In the genomic region with DNA sequence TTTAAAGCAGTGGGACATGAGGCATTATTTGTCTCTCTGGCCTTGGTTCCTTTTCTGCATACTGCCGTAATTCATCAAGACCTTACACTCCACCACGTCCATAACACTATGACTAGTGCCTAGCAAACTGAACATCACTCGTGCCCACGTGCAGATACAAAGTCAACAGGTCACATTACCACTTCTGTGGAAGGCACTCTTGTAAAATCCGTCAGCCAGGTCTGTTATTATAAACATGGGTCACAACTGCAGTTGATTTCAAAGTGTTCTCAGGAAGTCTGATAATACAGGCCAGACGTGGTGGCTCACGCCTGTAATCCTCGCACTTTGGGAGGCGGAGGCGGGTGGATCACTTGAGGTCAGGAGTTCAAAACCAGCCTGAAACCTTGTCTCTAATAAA, we compare ENCODE assay signal across 35 cellular contexts. TPM values are rescaled to one million over a fixed set of nuclear protein-coding genes. Genes with fewer than 3 reads are reported as not detected.
"Had no signal": no experiment of that assay in that cellular context is flagged by ENCODE, and none has a peak within 500 bp of the region (broad histone marks: within the 10 kb centered on the region; RNA-seq: fewer than 3 reads in every experiment).

No MANE protein-coding gene starts in this region.

- DNase-seq: activated B cell treated with CpG ODN at 0.5 μM for 24 hours; activated CD4-positive, alpha-beta memory T cell treated with anti-CD3 and anti-CD28 coated beads for 36 hours; activated CD4-positive, alpha-beta T cell treated with anti-CD3 and anti-CD28 coated beads for 4 hours; activated CD4-positive, alpha-beta T cell treated with anti-CD3 and anti-CD28 coated beads, Interleukin-2, amount 10 ng/mL, durations not matched to agents 24 days and 14 days; activated CD4-positive, alpha-beta T cell treated with anti-CD3 and anti-CD28 coated beads, Interleukin-2, amount 50 U/mL, for 1 hour; activated CD4-positive, alpha-beta T cell treated with anti-CD3 and anti-CD28 coated beads, Interleukin-2, amount 50 U/mL, for 4 hours; activated CD4-positive, CD25-positive, alpha-beta regulatory T cell treated with anti-CD3 and anti-CD28 coated beads, Interleukin-2, amount 50 U/mL, for 72 hours; activated CD8-positive, alpha-beta memory T cell treated with anti-CD3 and anti-CD28 coated beads, Interleukin-2, amount 50 U/mL, for 4 hours; activated CD8-positive, alpha-beta T cell treated with anti-CD3 and anti-CD28 coated beads for 36 hours; activated effector memory CD4-positive, alpha-beta T cell treated with anti-CD3 and anti-CD28 coated beads, Interleukin-2, amount 50 U/mL, for 16 hours; activated gamma-delta T cell treated with Interleukin-2 at 50 U/mL for 16 hours; activated naive CD4-positive, alpha-beta T cell; activated naive CD4-positive, alpha-beta T cell treated with anti-CD3 and anti-CD28 coated beads for 36 hours; activated naive CD4-positive, alpha-beta T cell treated with anti-CD3 and anti-CD28 coated beads, Interleukin-2, amount 50 U/mL, for 16 hours; activated naive CD8-positive, alpha-beta T cell treated with anti-CD3 and anti-CD28 coated beads for 36 hours; activated T-cell treated with anti-CD3 and anti-CD28 coated beads for 4 hours; activated T-cell treated with anti-CD3 and anti-CD28 coated beads, Interleukin-2, amount 50 U/mL, for 1 hour; activated T-cell treated with anti-CD3 and anti-CD28 coated beads, Interleukin-2, amount 50 U/mL, for 4 hours; activated T-cell treated with anti-CD3 and anti-CD28 coated beads, Interleukin-2, amount 50 U/mL, for 72 hours; amygdala; anterior cingulate cortex; caudate nucleus; cerebellar nuclear complex; T-helper 17 cell; T1000 had no signal

- H3K4me1 ChIP-seq: ascending aorta had no signal

- H3K27ac ChIP-seq: ascending aorta, cardiac muscle cell, VCaP had no signal

- H3K27me3 ChIP-seq: ascending aorta, cardiac muscle cell had no signal

- H3K36me3 ChIP-seq: cardiac muscle cell had no signal

- H3K4me3 ChIP-seq: ascending aorta, cardiac muscle cell had no signal

RNA-seq across cellular contexts. Expression of gene VSIG10L2, which starts 14.1 kb away (rescaled TPM):
- total RNA-seq: activated B cell treated with CpG ODN at 0.5 μM for 24 hours; activated CD4-positive, alpha-beta memory T cell treated with anti-CD3 and anti-CD28 coated beads for 36 hours; activated CD4-positive, alpha-beta T cell treated with anti-CD3 and anti-CD28 coated beads, Interleukin-2, amount 10 ng/mL, durations not matched to agents 24 days and 14 days; activated CD8-positive, alpha-beta memory T cell treated with anti-CD3 and anti-CD28 coated beads for 36 hours; activated CD8-positive, alpha-beta T cell treated with anti-CD3 and anti-CD28 coated beads for 36 hours; activated naive CD4-positive, alpha-beta T cell treated with anti-CD3 and anti-CD28 coated beads for 36 hours; activated naive CD4-positive, alpha-beta T cell treated with anti-CD3 and anti-CD28 coated beads, Interleukin-2, amount 50 U/mL, for 72 hours; activated naive CD8-positive, alpha-beta T cell treated with anti-CD3 and anti-CD28 coated beads for 36 hours; activated T-cell treated with anti-CD3 and anti-CD28 coated beads, Interleukin-2, amount 50 U/mL, for 4 hours; activated T-cell treated with anti-CD3 and anti-CD28 coated beads, Interleukin-2, amount 50 U/mL, for 72 hours; activated T-helper 1 cell treated with anti-CD3 and anti-CD28 coated beads, Interleukin-12 subunit alpha, Interleukin-12 subunit beta, Interleukin-2, Interleukin-4 antibody, amounts not matched to agents 30 ng/mL and 10 ng/mL and 1 ng/mL, durations not matched to agents 14 hours and 24 hours and 36 hours; activated T-helper 17 cell treated with anti-CD3 and anti-CD28 coated beads, Interleukin-2, amount 50 U/mL, for 72 hours; ascending aorta; bronchial epithelial cell; cardiac muscle cell; chondrocyte; T-helper 17 cell; T-helper 2 cell treated with Interferon-gamma antibody and Interleukin-4, amounts not matched to agents 100 ng/mL and 5 ng/mL, for 36 hours had no signal

RNA-seq across cellular contexts. Expression of gene DDX25, which starts 55.6 kb away (rescaled TPM):
- total RNA-seq: activated B cell treated with CpG ODN at 0.5 μM for 24 hours; activated CD4-positive, alpha-beta memory T cell treated with anti-CD3 and anti-CD28 coated beads for 36 hours; activated CD4-positive, alpha-beta T cell treated with anti-CD3 and anti-CD28 coated beads, Interleukin-2, amount 10 ng/mL, durations not matched to agents 24 days and 14 days; activated naive CD4-positive, alpha-beta T cell treated with anti-CD3 and anti-CD28 coated beads for 36 hours; activated T-cell treated with anti-CD3 and anti-CD28 coated beads, Interleukin-2, amount 50 U/mL, for 4 hours; activated T-helper 1 cell treated with anti-CD3 and anti-CD28 coated beads, Interleukin-12 subunit alpha, Interleukin-12 subunit beta, Interleukin-2, Interleukin-4 antibody, amounts not matched to agents 30 ng/mL and 10 ng/mL and 1 ng/mL, durations not matched to agents 14 hours and 24 hours and 36 hours; ascending aorta; bronchial epithelial cell; chondrocyte; T-helper 17 cell; T-helper 2 cell treated with Interferon-gamma antibody and Interleukin-4, amounts not matched to agents 100 ng/mL and 5 ng/mL, for 36 hours had no signal
